ENCODE assay signal across 26 cellular contexts in the genomic region with DNA sequence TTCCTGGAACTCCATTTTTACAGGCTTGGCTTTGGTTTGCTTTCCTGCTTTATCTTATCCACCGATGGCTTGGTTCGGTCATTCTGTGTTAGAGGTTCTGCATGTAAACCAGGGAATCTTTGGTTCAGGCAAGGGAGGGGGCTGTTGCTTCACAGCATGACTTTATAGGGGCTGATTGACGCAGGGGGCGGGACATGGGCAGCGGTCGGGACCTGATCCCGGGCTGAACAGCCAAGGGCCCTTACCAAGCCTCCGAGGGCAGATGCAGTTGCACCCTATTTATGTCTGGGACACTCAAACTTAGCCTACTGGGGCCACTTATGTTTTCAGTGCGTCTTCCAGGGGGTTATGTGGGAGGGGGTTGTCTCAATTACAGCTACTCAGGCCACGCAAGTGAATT.
A peak's percentile ranks its signal among the peaks of the same experiment; 100 is the strongest.
DNase-seq lines count a peak whose midpoint lies in the region; FAIRE-seq and TF ChIP-seq lines count a peak whose summit lies in the region.
"Had no signal": no experiment of that assay in that cellular context is flagged by ENCODE, and none has a peak within 500 bp of the region (broad histone marks: within the 10 kb centered on the region; RNA-seq: fewer than 3 reads in every experiment).

No MANE protein-coding gene starts in this region.

- no peak for FAIRE-seq in D721Med (lab: Jason Lieb, UNC)
- FAIRE-seq: GM12878, GM18507, H54 had no signal

- H3K9ac ChIP-seq in SK-N-MC (ENCODE audit: insufficient read length) (peak overlapping the region; percentile 4), endodermal cell (ENCODE audit: extremely low read depth, low read length, poor library complexity, severe bottlenecking) (no peak overlapping the region)
- H3K9ac ChIP-seq: BLaER1 treated with 17β-estradiol and CSF1 and Interleukin-3, amounts not matched to agents 10 nM and 100 nM had no signal

- H3K4me3 Mint-ChIP-seq in CD14-positive monocyte (no peak overlapping the region), endodermal cell (no peak overlapping the region)
- H3K4me3 Mint-ChIP-seq: CD4-positive, alpha-beta memory T cell; HFFc6 had no signal

- 81 to 86% methylated on average over 7 to 10 of the region's 10 CpGs for WGBS in endodermal cell (ENCODE audit: insufficient coverage in 1 of 2, insufficient read length in 1 of 2), 2 experiments

- H3K27me3 Mint-ChIP-seq in CD14-positive monocyte (ENCODE audit: low read depth in 3 of 3) (peaks cover 23 to 37% (median 32%) of the 10 kb centered on the region in 3 donors), endodermal cell (ENCODE audit: insufficient read depth) (no peaks in the 10 kb centered on the region)

- DNase-seq in CD14-positive monocyte (ENCODE audit: low spot score), result peak; percentile 12
- no peak for DNase-seq in SK-N-MC (ENCODE audit: low read depth, low spot score)
- DNase-seq in endodermal cell, result peak; percentile 39
- DNase-seq in mesenteric fat pad (ENCODE audit: low spot score), result peak; percentile 85
- DNase-seq in D721Med (ENCODE audit: insufficient read length, low spot score), result no peak
- no peak for DNase-seq in cerebellar cortex (ENCODE audit: low spot score)
- no peak for DNase-seq in COLO668 (lab: John Stamatoyannopoulos, UW; ENCODE audit: unreplicated experiment)
- no peak for DNase-seq in retina
- DNase-seq: 8988T; ACHN; AML-193; BE2C; Caco-2; CD4-positive, alpha-beta memory T cell; DMS 273 treated with DMSO at 0.1 percent for 48 hours; DMS79; EL; GDM1; GOT3; HFFc6 had no signal

- no peaks in the 10 kb centered on the region for H3K36me3 Mint-ChIP-seq in CD14-positive monocyte
- no peaks in the 10 kb centered on the region for H3K36me3 Mint-ChIP-seq in endodermal cell (ENCODE audit: low read depth)
- H3K36me3 Mint-ChIP-seq: CD4-positive, alpha-beta memory T cell had no signal

- TF ChIP-seq CTCF in CD14-positive monocyte (IDR thresholded peaks at IDR 0.05), result no peak
- no peak for TF ChIP-seq CTCF in endodermal cell (conservative IDR thresholded peaks at IDR 0.05)
- no peak for TF ChIP-seq CTCF in D721Med (IDR thresholded peaks at IDR 0.05; ENCODE audit: insufficient read depth, missing control alignments)

- H3K27ac ChIP-seq in SK-N-MC (peak overlapping the region; percentile 99), endodermal cell (ENCODE audit: low read depth, low read length) (no peak overlapping the region)
- H3K27ac ChIP-seq: A549; BLaER1 treated with 17β-estradiol and CSF1 and Interleukin-3, amounts not matched to agents 10 nM and 100 nM had no signal

- H3K4me1 Mint-ChIP-seq in CD14-positive monocyte (peaks cover 3% of the 10 kb centered on the region), endodermal cell (peaks cover 24% of the 10 kb centered on the region)

- no peaks in the 10 kb centered on the region for H3K27me3 ChIP-seq in endodermal cell (ENCODE audit: control insufficient read depth, insufficient read depth, low read length, poor library complexity, severe bottlenecking)
- H3K27me3 ChIP-seq: BE2C; BLaER1 treated with 17β-estradiol and CSF1 and Interleukin-3, amounts not matched to agents 10 nM and 100 nM had no signal

- intact Hi-C loops in CD14-positive monocyte (cut with micrococcal nuclease), result loop anchor here (5.0 kb wide), 2 partner anchors 673 to 1538 kb away; no protein-coding TSS in a partner anchor

- no peaks in the 10 kb centered on the region for H3K4me1 ChIP-seq in endodermal cell (ENCODE audit: control insufficient read depth, insufficient read depth, low read length)
- H3K4me1 ChIP-seq: Caco-2, HAP-1 had no signal

- H3K4me3 ChIP-seq in SK-N-MC (no peak overlapping the region), endodermal cell (ENCODE audit: low read length) (no peak overlapping the region)
- H3K4me3 ChIP-seq: A549; BLaER1 treated with 17β-estradiol and CSF1 and Interleukin-3, amounts not matched to agents 10 nM and 100 nM; GM12878; HAP-1 had no signal

- H3K9me3 ChIP-seq in SK-N-MC (ENCODE audit: low read depth, low read length) (no peaks in the 10 kb centered on the region), endodermal cell (ENCODE audit: control insufficient read depth, low read length) (no peaks in the 10 kb centered on the region)
- H3K9me3 ChIP-seq: A549; BE2C; BLaER1 treated with 17β-estradiol and CSF1 and Interleukin-3, amounts not matched to agents 10 nM and 100 nM; Caco-2; HAP-1 had no signal

- no peaks in the 10 kb centered on the region for H3K9me3 Mint-ChIP-seq in CD14-positive monocyte
- H3K9me3 Mint-ChIP-seq in endodermal cell, result no peaks in the 10 kb centered on the region
- H3K9me3 Mint-ChIP-seq: CD4-positive, alpha-beta memory T cell; HFFc6 had no signal

- H3K27ac Mint-ChIP-seq in CD14-positive monocyte (peak overlapping the region in 1 of 7 donors; percentile 35), endodermal cell (no peak overlapping the region)
- H3K27ac Mint-ChIP-seq: CD4-positive, alpha-beta memory T cell; HFFc6 had no signal

- H3K36me3 ChIP-seq in SK-N-MC (ENCODE audit: insufficient read depth, low read length) (no peaks in the 10 kb centered on the region), endodermal cell (ENCODE audit: control insufficient read depth, insufficient read depth, low read length) (no peaks in the 10 kb centered on the region)
- H3K36me3 ChIP-seq: BE2C; BLaER1 treated with 17β-estradiol and CSF1 and Interleukin-3, amounts not matched to agents 10 nM and 100 nM; HAP-1 had no signal

Comparison
In these comparisons a context has a peak if more than half of its experiments do, and no peak if none do; other contexts are left out.
1. DNase-seq: peak in CD14-positive monocyte (single experiment), endodermal cell (single experiment) and mesenteric fat pad (single experiment); none in SK-N-MC (single experiment), D721Med (single experiment), cerebellar cortex (single experiment), COLO668 (single experiment) and retina (single experiment).